ENCODE assay signal across 1 cellular context in genomic region chr1:16618719-16619118, GRCh38.
A peak's percentile ranks its signal among the peaks of the same experiment; 100 is the strongest.
TF ChIP-seq lines count a peak whose summit lies in the region.

No MANE protein-coding gene starts in this region.

TF ChIP-seq in K562, 482 proteins besides CTCF, POLR2A, EP300 and RAD21 (continued from another document):
- TF ChIP-seq, protein P1, sequence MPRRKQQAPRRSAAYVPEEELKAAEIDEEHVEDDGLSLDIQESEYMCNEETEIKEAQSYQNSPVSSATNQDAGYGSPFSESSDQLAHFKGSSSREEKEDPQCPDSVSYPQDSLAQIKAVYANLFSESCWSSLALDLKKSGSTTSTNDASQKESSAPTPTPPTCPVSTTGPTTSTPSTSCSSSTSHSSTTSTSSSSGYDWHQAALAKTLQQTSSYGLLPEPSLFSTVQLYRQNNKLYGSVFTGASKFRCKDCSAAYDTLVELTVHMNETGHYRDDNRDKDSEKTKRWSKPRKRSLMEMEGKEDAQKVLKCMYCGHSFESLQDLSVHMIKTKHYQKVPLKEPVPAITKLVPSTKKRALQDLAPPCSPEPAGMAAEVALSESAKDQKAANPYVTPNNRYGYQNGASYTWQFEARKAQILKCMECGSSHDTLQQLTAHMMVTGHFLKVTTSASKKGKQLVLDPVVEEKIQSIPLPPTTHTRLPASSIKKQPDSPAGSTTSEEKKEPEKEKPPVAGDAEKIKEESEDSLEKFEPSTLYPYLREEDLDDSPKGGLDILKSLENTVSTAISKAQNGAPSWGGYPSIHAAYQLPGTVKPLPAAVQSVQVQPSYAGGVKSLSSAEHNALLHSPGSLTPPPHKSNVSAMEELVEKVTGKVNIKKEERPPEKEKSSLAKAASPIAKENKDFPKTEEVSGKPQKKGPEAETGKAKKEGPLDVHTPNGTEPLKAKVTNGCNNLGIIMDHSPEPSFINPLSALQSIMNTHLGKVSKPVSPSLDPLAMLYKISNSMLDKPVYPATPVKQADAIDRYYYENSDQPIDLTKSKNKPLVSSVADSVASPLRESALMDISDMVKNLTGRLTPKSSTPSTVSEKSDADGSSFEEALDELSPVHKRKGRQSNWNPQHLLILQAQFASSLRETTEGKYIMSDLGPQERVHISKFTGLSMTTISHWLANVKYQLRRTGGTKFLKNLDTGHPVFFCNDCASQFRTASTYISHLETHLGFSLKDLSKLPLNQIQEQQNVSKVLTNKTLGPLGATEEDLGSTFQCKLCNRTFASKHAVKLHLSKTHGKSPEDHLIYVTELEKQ (CRISPR knock-in tag; IDR thresholded peaks at IDR 0.05), result no peak
- 0 out of 2 replicates have a peak, but pooled peaks have one; percentile 15 for TF ChIP-seq USF1 (CRISPR knock-in tag; IDR thresholded peaks at IDR 0.05)
- TF ChIP-seq MYC (IDR thresholded peaks at IDR 0.05; ENCODE audit: low read depth, low read length), result no peak
- 0 out of 2 replicates have a peak, but pooled peaks have one; percentile 61 for TF ChIP-seq MYC (CRISPR knock-in tag; IDR thresholded peaks at IDR 0.05; ENCODE audit: borderline replicate concordance, low read depth)
- TF ChIP-seq SREBF2 (CRISPR knock-in tag; IDR thresholded peaks at IDR 0.05), result no peak
- no peak for TF ChIP-seq ZNF778 (CRISPR knock-in tag; IDR thresholded peaks at IDR 0.05)
- 0 out of 2 replicates have a peak, but pooled peaks have one; percentile 42 for TF ChIP-seq POLR2G (IDR thresholded peaks at IDR 0.05; ENCODE audit: low read depth, low read length)
- no peak for TF ChIP-seq GABPB1 (CRISPR knock-in tag; IDR thresholded peaks at IDR 0.05)
- TF ChIP-seq ZNF696 (CRISPR knock-in tag; conservative IDR thresholded peaks at IDR 0.05), result no peak
- no peak for TF ChIP-seq ZNF699 (CRISPR knock-in tag; IDR thresholded peaks at IDR 0.05; ENCODE audit: insufficient replicate concordance)
- 0 out of 2 replicates have a peak, but pooled peaks have one; percentile 60 for TF ChIP-seq TCF15 (CRISPR knock-in tag; IDR thresholded peaks at IDR 0.05)
- peak; percentile 66; the same call in 1 of the 2 replicates for TF ChIP-seq MTF1 (CRISPR knock-in tag; IDR thresholded peaks at IDR 0.05; ENCODE audit: borderline replicate concordance)
- TF ChIP-seq SMARCB1 (IDR thresholded peaks at IDR 0.05; ENCODE audit: insufficient read length, low read depth), result no peak
- TF ChIP-seq EHMT2 (IDR thresholded peaks at IDR 0.05), result no peak
- no peak for TF ChIP-seq NFATC3 (IDR thresholded peaks at IDR 0.05)
- no peak for TF ChIP-seq TBL1XR1 (IDR thresholded peaks at IDR 0.05; ENCODE audit: low read length in 2 of 2)
